In the genomic region with DNA sequence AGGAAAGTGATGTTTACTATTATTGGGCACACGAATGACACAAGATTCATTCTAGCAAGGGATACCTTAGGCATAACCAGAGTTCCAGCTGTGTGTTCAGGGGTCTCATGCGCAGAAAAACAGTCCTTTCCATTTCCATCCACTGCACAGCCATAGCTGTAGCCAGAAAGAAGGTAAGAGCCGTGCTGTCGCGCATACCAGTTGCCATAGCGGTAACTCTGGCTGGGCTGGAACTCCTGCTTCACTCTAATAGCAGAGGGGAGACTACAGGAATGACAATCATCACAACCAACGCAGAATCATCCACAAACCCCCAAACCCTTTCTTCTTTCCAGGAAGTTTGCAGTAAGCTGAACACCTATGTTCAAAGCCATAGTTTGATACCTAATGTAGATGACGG, we compare ENCODE assay signal across 14 cellular contexts. TPM values are rescaled to one million over a fixed set of nuclear protein-coding genes. Genes with fewer than 3 reads are reported as not detected.
DNase-seq lines count a peak whose midpoint lies in the region; ATAC-seq and TF ChIP-seq lines count a peak whose summit lies in the region.
"Had no signal": no experiment of that assay in that cellular context is flagged by ENCODE, and none has a peak within 500 bp of the region (broad histone marks: within the 10 kb centered on the region; RNA-seq: fewer than 3 reads in every experiment).

No MANE protein-coding gene starts in this region.

- no peak overlapping the region for H3K4me3 Mint-ChIP-seq in GM23338
- no peak overlapping the region for H3K4me3 Mint-ChIP-seq in progenitor cell of endocrine pancreas (ENCODE audit: low read depth)
- no peak overlapping the region for H3K4me3 Mint-ChIP-seq in stimulated activated naive CD8-positive, alpha-beta T cell treated with anti-CD3 and anti-CD28 coated beads, Interleukin-15, amount 100 ng/mL, for 72 hours
- H3K4me3 Mint-ChIP-seq: CD4-positive, alpha-beta memory T cell; HFFc6 had no signal

- ATAC-seq in GM23338 (peak; percentile 63), HG02588 (IDR thresholded peaks at IDR 0.05; ENCODE audit: unreplicated experiment) (no peak)
- no peak for ATAC-seq in stimulated activated naive CD8-positive, alpha-beta T cell treated with anti-CD3 and anti-CD28 coated beads, Interleukin-15, amount 100 ng/mL, for 72 hours

- H3K27ac Mint-ChIP-seq in GM23338 (no peak overlapping the region), progenitor cell of endocrine pancreas (peak overlapping the region; percentile 47)
- H3K27ac Mint-ChIP-seq in stimulated activated naive CD8-positive, alpha-beta T cell treated with anti-CD3 and anti-CD28 coated beads, Interleukin-15, amount 100 ng/mL, for 72 hours = no peak overlapping the region
- H3K27ac Mint-ChIP-seq: CD4-positive, alpha-beta memory T cell; HFFc6 had no signal

- H2AFZ ChIP-seq in GM23338 = no peak overlapping the region
- H2AFZ ChIP-seq: GM23248 had no signal

- H3F3A ChIP-seq in GM23338 (replicated peaks; ENCODE audit: low read depth) = no peaks in the 10 kb centered on the region; the same call in 1 of the 2 replicates

- H3K9me2 ChIP-seq in GM23338 (ENCODE audit: insufficient read depth) = 0 out of 2 replicates have a peak, but pooled peaks cover 6% of the 10 kb centered on the region

- H3K9me3 ChIP-seq in duodenal mucosa (ENCODE audit: control insufficient read depth in 1 of 2, low read length in 2 of 2) = no peaks in the 10 kb centered on the region
- H3K9me3 ChIP-seq: Caco-2, HAP-1 had no signal

- DNase-seq in GM23338 (ENCODE audit: low spot score) (no peak), HL-60 (ENCODE audit: low read depth in 1 of 2, low spot score in 1 of 2) (no peak), progenitor cell of endocrine pancreas (ENCODE audit: low spot score, unreplicated experiment) (no peak)
- DNase-seq in stimulated activated naive CD8-positive, alpha-beta T cell treated with anti-CD3 and anti-CD28 coated beads, Interleukin-15, amount 100 ng/mL, for 72 hours = no peak
- DNase-seq: C1 segment of cervical spinal cord; Caco-2; CD4-positive, alpha-beta memory T cell; DMS153; DND-41; GM23248; HFFc6 had no signal

- H3K9ac ChIP-seq in duodenal mucosa (ENCODE audit: low read depth in 1 of 2, low read length in 2 of 2) = no peak overlapping the region
- H3K9ac ChIP-seq: GM23248 had no signal

- H4K20me1 ChIP-seq in GM23338 (replicated peaks; ENCODE audit: insufficient read depth) = no peaks in the 10 kb centered on the region

- H3K4me3 ChIP-seq in GM23338 = no peak overlapping the region
- H3K4me3 ChIP-seq in HL-60 (replicated peaks; ENCODE audit: insufficient read depth, low read length) = no peak overlapping the region
- peak overlapping the region; percentile 53 to 65 for H3K4me3 ChIP-seq in duodenal mucosa (ENCODE audit: low read depth in 1 of 2, low read length in 2 of 2)
- H3K4me3 ChIP-seq: GM23248, HAP-1 had no signal

- H3K27me3 Mint-ChIP-seq in GM23338 (ENCODE audit: insufficient read depth, low read depth, poor library complexity) = no peaks in the 10 kb centered on the region
- peaks cover 5% of the 10 kb centered on the region for H3K27me3 Mint-ChIP-seq in progenitor cell of endocrine pancreas
- H3K27me3 Mint-ChIP-seq in stimulated activated naive CD8-positive, alpha-beta T cell treated with anti-CD3 and anti-CD28 coated beads, Interleukin-15, amount 100 ng/mL, for 72 hours = no peaks in the 10 kb centered on the region

- no peak for TF ChIP-seq CTCF in GM23338 (conservative IDR thresholded peaks at IDR 0.05; ENCODE audit: low read depth in 2 of 2)
- no peak for TF ChIP-seq CTCF in HL-60 (IDR thresholded peaks at IDR 0.05; ENCODE audit: insufficient read depth, low read length)
- TF ChIP-seq CTCF in progenitor cell of endocrine pancreas (IDR thresholded peaks at IDR 0.05; ENCODE audit: unreplicated experiment) = no peak

- H3K4me1 ChIP-seq in GM23338 (ENCODE audit: insufficient read depth) = peaks cover 17% of the 10 kb centered on the region
- H3K4me1 ChIP-seq in duodenal mucosa (ENCODE audit: control insufficient read depth in 1 of 2, insufficient read depth in 2 of 2, low read length in 2 of 2) = no peaks in the 10 kb centered on the region

- peaks cover 4% of the 10 kb centered on the region; the same call in 1 of the 2 replicates for H3K36me3 ChIP-seq in GM23338 (ENCODE audit: insufficient read depth)
- no peaks in the 10 kb centered on the region for H3K36me3 ChIP-seq in duodenal mucosa (ENCODE audit: control insufficient read depth in 1 of 2, insufficient read depth in 2 of 2, low read length in 2 of 2)
- H3K36me3 ChIP-seq: HAP-1 had no signal

- H3K79me2 ChIP-seq in GM23338 (replicated peaks; ENCODE audit: insufficient read depth) = no peaks in the 10 kb centered on the region

- H3K27me3 ChIP-seq in GM23338 (ENCODE audit: insufficient read depth) = no peaks in the 10 kb centered on the region
- H3K27me3 ChIP-seq in HL-60 (ENCODE audit: insufficient read depth, poor library complexity, severe bottlenecking) = no peaks in the 10 kb centered on the region
- H3K27me3 ChIP-seq in duodenal mucosa (ENCODE audit: control insufficient read depth in 1 of 2, insufficient read depth in 2 of 2, low read length in 2 of 2) = no peaks in the 10 kb centered on the region

- peaks cover 4% of the 10 kb centered on the region; the same call in 1 of the 3 replicates for H3K36me3 Mint-ChIP-seq in GM23338 (ENCODE audit: low read depth)
- H3K36me3 Mint-ChIP-seq in progenitor cell of endocrine pancreas (ENCODE audit: insufficient read depth) = no peaks in the 10 kb centered on the region
- H3K36me3 Mint-ChIP-seq: CD4-positive, alpha-beta memory T cell had no signal

- no peak overlapping the region for H3K4me2 ChIP-seq in GM23338

- no peak overlapping the region for H3K27ac ChIP-seq in GM23338 (ENCODE audit: low read depth)
- peak overlapping the region; percentile 62; the same call in 1 of the 2 replicates for H3K27ac ChIP-seq in HL-60 (replicated peaks)
- no peak overlapping the region for H3K27ac ChIP-seq in duodenal mucosa (ENCODE audit: low read depth, low read length)
- H3K27ac ChIP-seq: GM23248 had no signal

- peaks cover 26% of the 10 kb centered on the region for H3K4me1 Mint-ChIP-seq in GM23338
- H3K4me1 Mint-ChIP-seq in progenitor cell of endocrine pancreas (ENCODE audit: low read depth) = peaks cover 48% of the 10 kb centered on the region
- peaks cover 64% of the 10 kb centered on the region for H3K4me1 Mint-ChIP-seq in stimulated activated naive CD8-positive, alpha-beta T cell treated with anti-CD3 and anti-CD28 coated beads, Interleukin-15, amount 100 ng/mL, for 72 hours

- H3K9me3 Mint-ChIP-seq in GM23338 = peaks cover 6% of the 10 kb centered on the region; the same call in 1 of the 3 replicates
- no peaks in the 10 kb centered on the region for H3K9me3 Mint-ChIP-seq in progenitor cell of endocrine pancreas (ENCODE audit: low read depth)
- peaks cover 0 to under 1% of the 10 kb centered on the region in 2 donors for H3K9me3 Mint-ChIP-seq in stimulated activated naive CD8-positive, alpha-beta T cell treated with anti-CD3 and anti-CD28 coated beads, Interleukin-15, amount 100 ng/mL, for 72 hours
- H3K9me3 Mint-ChIP-seq: CD4-positive, alpha-beta memory T cell; HFFc6 had no signal

TF ChIP-seq in GM23338, 12 proteins besides CTCF, POLR2A, EP300 and RAD21 (continues in another document):
- TF ChIP-seq, protein P1, sequence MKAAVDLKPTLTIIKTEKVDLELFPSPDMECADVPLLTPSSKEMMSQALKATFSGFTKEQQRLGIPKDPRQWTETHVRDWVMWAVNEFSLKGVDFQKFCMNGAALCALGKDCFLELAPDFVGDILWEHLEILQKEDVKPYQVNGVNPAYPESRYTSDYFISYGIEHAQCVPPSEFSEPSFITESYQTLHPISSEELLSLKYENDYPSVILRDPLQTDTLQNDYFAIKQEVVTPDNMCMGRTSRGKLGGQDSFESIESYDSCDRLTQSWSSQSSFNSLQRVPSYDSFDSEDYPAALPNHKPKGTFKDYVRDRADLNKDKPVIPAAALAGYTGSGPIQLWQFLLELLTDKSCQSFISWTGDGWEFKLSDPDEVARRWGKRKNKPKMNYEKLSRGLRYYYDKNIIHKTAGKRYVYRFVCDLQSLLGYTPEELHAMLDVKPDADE (IDR thresholded peaks at IDR 0.05) = no peak

RNA-seq across cellular contexts. Expression of a gene that starts 7.5 kb away (rescaled TPM):
- 0.47 TPM in 1 of 2 replicates, not detected in the other for total RNA-seq in GM23338 (2014; rRNA removed; shearing (Covaris generic))
- 3.8 and 4.4 TPM in 2 replicates for polyA plus RNA-seq in GM23338 (2016; fragmentation: Nextera tagmentation; extraction: Ambion mirVana)
- total RNA-seq in progenitor cell of endocrine pancreas = 3.5 and 4.8 TPM in 2 replicates
- total RNA-seq: GM23248, HFFc6 had no signal

RNA-seq across cellular contexts. Expression of a gene that starts 7.9 kb away (rescaled TPM):
- 45.5 and 47.4 TPM in 2 replicates for total RNA-seq in GM23338 (2014; rRNA removed; shearing (Covaris generic))
- polyA plus RNA-seq in GM23338 (2016; fragmentation: Nextera tagmentation; extraction: Ambion mirVana) = 82.1 and 93.2 TPM in 2 replicates
- 12.9 and 14.1 TPM in 2 replicates for total RNA-seq in progenitor cell of endocrine pancreas

RNA-seq across cellular contexts. Expression of a gene that starts 36.0 kb away (rescaled TPM):
- total RNA-seq in GM23338 (2014; rRNA removed; shearing (Covaris generic)) = 123 and 131 TPM in 2 replicates
- 232 and 241 TPM in 2 replicates for polyA plus RNA-seq in GM23338 (2016; fragmentation: Nextera tagmentation; extraction: Ambion mirVana)
- 63.2 and 63.6 TPM in 2 replicates for total RNA-seq in progenitor cell of endocrine pancreas

Comparison
In these comparisons a context has a peak if more than half of its experiments do, and no peak if none do; other contexts are left out.
1. H3K4me3 ChIP-seq: peak in duodenal mucosa (2 of 2); none in GM23338 (single experiment) and HL-60 (single experiment).